In genomic region chr16:30741461-30741914, GRCh38 we compare ENCODE assay signal across 10 cellular contexts. TPM values are rescaled to one million over a fixed set of nuclear protein-coding genes. Genes with fewer than 3 reads are reported as not detected.
A peak's percentile ranks its signal among the peaks of the same experiment; 100 is the strongest.
DNase-seq lines count a peak whose midpoint lies in the region; ATAC-seq and TF ChIP-seq lines count a peak whose summit lies in the region.
"Had no signal": no experiment of that assay in that cellular context is flagged by ENCODE, and none has a peak within 500 bp of the region (broad histone marks: within the 10 kb centered on the region; RNA-seq: fewer than 3 reads in every experiment).

No MANE protein-coding gene starts in this region.

- TF ChIP-seq EP300 in gastroesophageal sphincter (IDR thresholded peaks at IDR 0.05): no peak

- peak overlapping the region; percentile 33 for H3K9ac ChIP-seq in skeletal muscle satellite cell (ENCODE audit: low read depth, low read length)

- H3K36me3 ChIP-seq in SJSA1: peaks cover 74% of the 10 kb centered on the region
- H3K36me3 ChIP-seq in gastroesophageal sphincter: peaks cover 0 to 70% of the 10 kb centered on the region in 2 donors
- peaks cover 50% of the 10 kb centered on the region for H3K36me3 ChIP-seq in skeletal muscle satellite cell (ENCODE audit: insufficient read depth, low read length)

- H3K27ac ChIP-seq in SJSA1 (peak overlapping the region; percentile 68), gastroesophageal sphincter (peak overlapping the region; percentile 14 to 86 (median 70))
- H3K27ac ChIP-seq: HL-60 had no signal

- peak overlapping the region; percentile 49 for H3K4me2 ChIP-seq in skeletal muscle satellite cell (ENCODE audit: low read length)

- no peaks in the 10 kb centered on the region for H3K27me3 ChIP-seq in SJSA1 (replicated peaks)
- no peaks in the 10 kb centered on the region for H3K27me3 ChIP-seq in gastroesophageal sphincter
- H3K27me3 ChIP-seq in skeletal muscle satellite cell (ENCODE audit: control insufficient read depth, insufficient read depth, low read length): no peaks in the 10 kb centered on the region

- no peak overlapping the region for H3K4me3 Mint-ChIP-seq in immature natural killer cell
- H3K4me3 Mint-ChIP-seq: activated naive CD8-positive, alpha-beta T cell treated with anti-CD3 and anti-CD28 coated beads, Interleukin-2, amount 50 U/mL, for 24 hours had no signal

- H3K4me3 ChIP-seq in SJSA1: no peak overlapping the region
- H3K4me3 ChIP-seq in gastroesophageal sphincter: no peak overlapping the region
- H3K4me3 ChIP-seq in skeletal muscle satellite cell (ENCODE audit: low read length): no peak overlapping the region

- WGBS in gastroesophageal sphincter (ENCODE audit: low coverage in 1 of 2), 2 donors: 72 to 82% methylated on average over 6 of the region's 6 CpGs

- H3K4me1 Mint-ChIP-seq in immature natural killer cell: peaks cover 2 to 9% of the 10 kb centered on the region in 2 donors

- DNase-seq in H4 (ENCODE audit: low spot score) (peak; percentile 37), SJSA1 (ENCODE audit: low read depth in 1 of 2, low spot score in 2 of 2) (peak; percentile 73 to 81), D341Med (ENCODE audit: low spot score) (no peak), immature natural killer cell (no peak)
- DNase-seq: activated naive CD8-positive, alpha-beta T cell treated with anti-CD3 and anti-CD28 coated beads, Interleukin-2, amount 50 U/mL, for 24 hours had no signal

- H3K9me3 ChIP-seq in SJSA1 (replicated peaks) (no peaks in the 10 kb centered on the region), gastroesophageal sphincter (no peaks in the 10 kb centered on the region), skeletal muscle satellite cell (replicated peaks; ENCODE audit: low read length) (no peaks in the 10 kb centered on the region)

- no peak for TF ChIP-seq POLR2A in gastroesophageal sphincter (IDR thresholded peaks at IDR 0.05)

- H3K27me3 Mint-ChIP-seq in immature natural killer cell (ENCODE audit: low read depth in 3 of 3): peaks cover 0 to 1% (median 0%) of the 10 kb centered on the region in 3 donors
- H3K27me3 Mint-ChIP-seq: activated naive CD8-positive, alpha-beta T cell treated with anti-CD3 and anti-CD28 coated beads, Interleukin-2, amount 50 U/mL, for 24 hours had no signal

- H3K9me3 Mint-ChIP-seq in immature natural killer cell: no peaks in the 10 kb centered on the region
- H3K9me3 Mint-ChIP-seq: activated naive CD8-positive, alpha-beta T cell treated with anti-CD3 and anti-CD28 coated beads, Interleukin-2, amount 50 U/mL, for 24 hours had no signal

- H3K36me3 Mint-ChIP-seq in immature natural killer cell: peaks cover 4 to 23% (median 15%) of the 10 kb centered on the region in 3 donors

- H3K4me1 ChIP-seq in SJSA1 (replicated peaks) (peaks cover 24% of the 10 kb centered on the region), gastroesophageal sphincter (peaks cover 8 to 44% (median 8%) of the 10 kb centered on the region in 3 donors), skeletal muscle satellite cell (ENCODE audit: control insufficient read depth, insufficient read depth, low read length) (peaks cover 25% of the 10 kb centered on the region)

- TF ChIP-seq CTCF in gastroesophageal sphincter (IDR thresholded peaks at IDR 0.05): no peak

- peak; percentile 64 for ATAC-seq in gastroesophageal sphincter
- no peak for ATAC-seq in GM18519 (IDR thresholded peaks at IDR 0.05; ENCODE audit: low FRiP score, unreplicated experiment)
- no peak for ATAC-seq in GM19035 (IDR thresholded peaks at IDR 0.05; ENCODE audit: unreplicated experiment)

- H3K27ac Mint-ChIP-seq in immature natural killer cell: peak overlapping the region in 1 of 6 donors; percentile 28

RNA-seq across cellular contexts. Expression of gene PHKG2, which starts 6.7 kb away (rescaled TPM):
- 30.8 and 42.5 TPM in 2 replicates for total RNA-seq in H4 (2014; rRNA removed; shearing (Covaris generic))
- 35.3 and 39.0 TPM in 2 replicates for total RNA-seq in SJSA1 (2014; rRNA removed; shearing (Covaris generic))
- 10 to 100 TPM; 19.4 to 29.0 (median 23.4) TPM for total RNA-seq in gastroesophageal sphincter
- total RNA-seq in skeletal muscle satellite cell (2012; rRNA removed): 17.2 and 22.5 TPM in 2 replicates
- 10 to 100 TPM; 49.2 to 91.0 (median 62.7) TPM for polyA plus RNA-seq in immature natural killer cell

RNA-seq across cellular contexts. Expression of gene CFAP119, which starts 20.4 kb away (rescaled TPM):
- total RNA-seq in H4 (2014; rRNA removed; shearing (Covaris generic)): 1.9 and 11.0 TPM in 2 replicates
- 1.1 and 9.5 TPM in 2 replicates for total RNA-seq in SJSA1 (2014; rRNA removed; shearing (Covaris generic))
- 1 to 10 TPM in 2 of 4 donors, not detected in 2; 1.3 to 1.9 TPM for total RNA-seq in gastroesophageal sphincter
- total RNA-seq in skeletal muscle satellite cell (2012; rRNA removed): 1.8 and 4.6 TPM in 2 replicates
- 1 to 10 TPM in 1 of 3 donors, under 1 TPM in 1, not detected in 1; 0.76 to 1.0 TPM for polyA plus RNA-seq in immature natural killer cell

RNA-seq across cellular contexts. Expression of gene RNF40, which starts 20.6 kb away (rescaled TPM):
- 57.9 and 79.2 TPM in 2 replicates for total RNA-seq in H4 (2014; rRNA removed; shearing (Covaris generic))
- total RNA-seq in SJSA1 (2014; rRNA removed; shearing (Covaris generic)): 70.7 and 103 TPM in 2 replicates
- 100 to 1,000 TPM in 1 of 4 donors, 10 to 100 TPM in 3; 76.4 to 108 (median 80.6) TPM for total RNA-seq in gastroesophageal sphincter
- 63.6 and 80.4 TPM in 2 replicates for total RNA-seq in skeletal muscle satellite cell (2012; rRNA removed)
- 10 to 100 TPM; 19.3 to 87.3 (median 24.6) TPM for polyA plus RNA-seq in immature natural killer cell

RNA-seq across cellular contexts. Expression of gene SRCAP, which starts 42.5 kb away (rescaled TPM):
- 5.0 and 6.2 TPM in 2 replicates for total RNA-seq in H4 (2014; rRNA removed; shearing (Covaris generic))
- 9.4 and 14.3 TPM in 2 replicates for total RNA-seq in SJSA1 (2014; rRNA removed; shearing (Covaris generic))
- 10 to 100 TPM; 20.6 to 57.4 (median 36.0) TPM for total RNA-seq in gastroesophageal sphincter
- total RNA-seq in skeletal muscle satellite cell (2012; rRNA removed): 12.4 and 12.7 TPM in 2 replicates
- polyA plus RNA-seq in immature natural killer cell: 10 to 100 TPM in 1 of 3 donors, 1 to 10 TPM in 2; 1.9 to 38.9 (median 2.8) TPM

RNA-seq across cellular contexts. Expression of gene ZNF629, which starts 45.5 kb away (rescaled TPM):
- total RNA-seq in H4 (2014; rRNA removed; shearing (Covaris generic)): 10.7 and 13.9 TPM in 2 replicates
- total RNA-seq in SJSA1 (2014; rRNA removed; shearing (Covaris generic)): 13.2 and 19.6 TPM in 2 replicates
- total RNA-seq in gastroesophageal sphincter: 10 to 100 TPM; 12.3 to 16.5 (median 14.5) TPM
- 10.4 and 12.2 TPM in 2 replicates for total RNA-seq in skeletal muscle satellite cell (2012; rRNA removed)
- polyA plus RNA-seq in immature natural killer cell: 1 to 10 TPM in 1 of 3 donors, under 1 TPM in 2; 0.09 to 1.1 (median 0.16) TPM

Comparison
In these comparisons a context has a peak if more than half of its experiments do, and no peak if none do; other contexts are left out.
1. DNase-seq: peak in H4 (single experiment) and SJSA1 (2 of 2); none in D341Med (single experiment) and immature natural killer cell (0 of 3).